In the genomic region with DNA sequence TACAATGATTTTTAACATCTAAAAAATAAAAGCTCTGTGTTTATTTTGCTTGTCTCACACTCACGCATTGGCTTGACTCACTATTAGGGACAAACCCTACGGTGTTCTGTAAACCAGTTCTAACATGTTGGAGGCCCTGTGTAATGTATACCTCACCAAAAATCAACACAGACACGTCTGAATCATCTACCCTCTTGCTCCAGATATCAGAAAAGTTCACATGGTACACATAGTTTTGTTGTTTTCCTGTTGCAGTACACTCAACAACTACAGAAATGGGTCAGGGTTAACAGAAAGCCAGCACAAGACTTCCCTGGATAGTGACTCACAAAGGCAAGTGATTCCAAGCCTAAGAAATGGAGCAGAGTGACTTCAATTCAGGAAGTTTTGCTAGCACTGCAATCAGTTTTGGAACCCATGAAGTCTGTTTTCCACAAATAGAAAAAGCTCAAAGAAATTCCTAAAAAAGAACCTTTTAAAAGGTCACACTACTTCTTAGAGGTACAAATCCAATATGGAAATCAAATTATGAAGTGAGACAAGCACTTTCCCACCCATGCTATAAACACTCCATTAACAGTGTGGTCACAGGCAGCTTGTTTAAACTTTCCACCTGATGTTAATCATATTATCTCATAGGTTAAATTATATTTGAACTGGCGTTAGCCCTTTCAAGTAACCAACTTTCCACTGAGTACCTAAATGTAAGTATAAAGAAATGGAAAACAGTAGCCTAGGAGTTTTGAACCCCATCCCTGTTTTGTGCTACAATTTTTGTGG, we compare ENCODE assay signal across 10 cellular contexts.
DNase-seq lines count a peak whose midpoint lies in the region; ATAC-seq and TF ChIP-seq lines count a peak whose summit lies in the region.
"Had no signal": no experiment of that assay in that cellular context is flagged by ENCODE, and none has a peak within 500 bp of the region (broad histone marks: within the 10 kb centered on the region; RNA-seq: fewer than 3 reads in every experiment).

No MANE protein-coding gene starts in this region.

- H3K4me1 ChIP-seq in breast epithelium (peaks cover 0 to 3% of the 10 kb centered on the region in 2 donors), thoracic aorta (ENCODE audit: control insufficient read depth in 1 of 2, low read depth in 2 of 2) (peaks cover 4 to 48% of the 10 kb centered on the region in 2 donors), A673 (ENCODE audit: insufficient read depth, low read length, poor library complexity, severe bottlenecking) (peaks cover 8% of the 10 kb centered on the region)

- POLR2A ChIA-PET in A673 (lab: Charles Lee; ENCODE audit: low non-redundant PET) = no interaction called here

- TF ChIP-seq POLR2A in breast epithelium (IDR thresholded peaks at IDR 0.05) = no peak

- DNase-seq in HT1080 (ENCODE audit: low read depth) (peak; percentile 89), breast epithelium (ENCODE audit: low spot score in 2 of 2) (no peak), kidney epithelial cell (ENCODE audit: low read depth) (peak; percentile 85), thoracic aorta (ENCODE audit: low spot score) (no peak), NCI-H524 treated with DMSO at 0.1 percent for 48 hours (lab: John Stamatoyannopoulos, UW) (no peak), A673 (ENCODE audit: low spot score) (no peak), HuH-7 (ENCODE audit: low spot score) (no peak)
- no peak for DNase-seq in activated CD8-positive, alpha-beta memory T cell treated with anti-CD3 and anti-CD28 coated beads for 24 hours
- DNase-seq: activated CD4-positive, CD25-positive, alpha-beta regulatory T cell; NCI-H2081 had no signal

- CTCF ChIA-PET in A673 (lab: Charles Lee) = no interaction called here

- H3K36me3 ChIP-seq in breast epithelium (no peaks in the 10 kb centered on the region), kidney epithelial cell (ENCODE audit: control insufficient read depth, insufficient read depth, low read length) (no peaks in the 10 kb centered on the region), thoracic aorta (no peaks in the 10 kb centered on the region), A673 (ENCODE audit: insufficient read depth, low read length, poor library complexity, severe bottlenecking) (no peaks in the 10 kb centered on the region)

- no TSS peak for BruUV-seq in A673 (replicated peaks; lab: Mats Ljungman, UMichigan)

- H3K27me3 ChIP-seq in breast epithelium (no peaks in the 10 kb centered on the region), kidney epithelial cell (ENCODE audit: control insufficient read depth, insufficient read depth, low read length) (no peaks in the 10 kb centered on the region), thoracic aorta (replicated peaks; ENCODE audit: insufficient read depth) (no peaks in the 10 kb centered on the region), A673 (replicated peaks; ENCODE audit: insufficient read depth, low read depth, low read length, poor library complexity) (no peaks in the 10 kb centered on the region)

- H3K4me3 ChIP-seq in breast epithelium (no peak overlapping the region), kidney epithelial cell (ENCODE audit: low read depth, low read length) (no peak overlapping the region), thoracic aorta (peak overlapping the region; percentile 2), A673 (ENCODE audit: low read depth, low read length, poor library complexity, severe bottlenecking) (no peak overlapping the region)

- peak; percentile 91 for ATAC-seq in thoracic aorta (ENCODE audit: insufficient number of reproducible peaks, low FRiP score, low read depth)

- no peaks in the 10 kb centered on the region for H3K9me3 ChIP-seq in breast epithelium
- no peaks in the 10 kb centered on the region for H3K9me3 ChIP-seq in thoracic aorta
- H3K9me3 ChIP-seq in A673 (ENCODE audit: low read depth, low read length, poor library complexity, severe bottlenecking) = no peaks in the 10 kb centered on the region

- H3K27ac ChIP-seq in breast epithelium = peak overlapping the region; percentile 80 to 82
- H3K27ac ChIP-seq in thoracic aorta = peak overlapping the region; percentile 71 to 74
- H3K27ac ChIP-seq in A673 (ENCODE audit: low read depth, low read length, poor library complexity, severe bottlenecking) = no peak overlapping the region

- intact Hi-C loops in breast epithelium (cut with DNase I; ENCODE audit: low total_unique reads) = no loop called here
- intact Hi-C loops in A673 (cut with micrococcal nuclease; ENCODE audit: unreplicated experiment) = no loop called here

- TF ChIP-seq CTCF in breast epithelium (IDR thresholded peaks at IDR 0.05) (no peak), kidney epithelial cell (IDR thresholded peaks at IDR 0.05; ENCODE audit: insufficient read depth, low read length, poor library complexity, severe bottlenecking) (no peak), thoracic aorta (IDR thresholded peaks at IDR 0.05) (no peak), A673 (conservative IDR thresholded peaks at IDR 0.05; ENCODE audit: low read depth, low read length) (no peak)

Comparison
In these comparisons a context has a peak if more than half of its experiments do, and no peak if none do; other contexts are left out.
1. DNase-seq: peak in HT1080 (single experiment) and kidney epithelial cell (single experiment); none in breast epithelium (0 of 2), thoracic aorta (single experiment), activated CD8-positive, alpha-beta memory T cell treated with anti-CD3 and anti-CD28 coated beads for 24 hours (single experiment), NCI-H524 treated with DMSO at 0.1 percent for 48 hours (single experiment), A673 (single experiment) and HuH-7 (single experiment).